In the genomic region with DNA sequence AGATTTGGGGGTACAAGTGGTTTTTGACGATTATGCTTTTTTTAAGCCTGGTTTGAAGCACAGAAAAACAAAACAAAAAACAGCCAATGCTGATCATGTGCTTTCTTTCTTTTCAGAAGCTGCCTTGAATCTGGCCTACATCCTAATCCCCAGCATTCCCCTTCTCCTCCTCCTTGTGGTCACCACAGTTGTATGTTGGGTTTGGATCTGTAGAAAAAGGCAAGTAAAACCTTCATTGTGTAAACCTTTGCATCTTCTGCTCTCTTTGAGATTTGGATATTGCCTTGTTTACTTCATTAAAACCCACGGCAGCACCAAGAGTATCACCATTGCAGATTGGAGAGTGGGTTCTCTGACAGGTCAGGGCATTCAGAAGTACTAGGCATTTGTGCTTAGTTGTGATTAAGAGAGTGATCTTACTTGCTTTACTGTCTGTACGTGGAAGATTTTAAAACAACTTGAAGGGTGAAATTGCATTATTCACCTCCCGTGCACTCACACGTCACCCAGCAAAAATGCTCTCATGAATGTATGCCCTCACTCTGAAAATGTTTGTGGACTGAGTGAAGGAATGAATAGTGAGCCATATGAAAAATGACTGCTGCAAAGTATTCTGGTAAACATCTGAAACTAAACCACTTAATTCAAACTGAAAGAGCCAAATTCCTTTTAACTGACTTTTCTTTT, we compare ENCODE assay signal across 11 cellular contexts. TPM values are rescaled to one million over a fixed set of nuclear protein-coding genes. Genes with fewer than 3 reads are reported as not detected.
DNase-seq lines count a peak whose midpoint lies in the region; ATAC-seq lines count a peak whose summit lies in the region.
"Had no signal": no experiment of that assay in that cellular context is flagged by ENCODE, and none has a peak within 500 bp of the region (broad histone marks: within the 10 kb centered on the region; RNA-seq: fewer than 3 reads in every experiment).

No MANE protein-coding gene starts in this region.

- H3K27ac ChIP-seq in angular gyrus (ENCODE audit: low read depth, low read length) (peak overlapping the region; percentile 47), temporal lobe (ENCODE audit: low read depth, low read length) (peak overlapping the region; percentile 48)

- no peak for ATAC-seq in HG02798 (IDR thresholded peaks at IDR 0.05; ENCODE audit: poor library complexity, unreplicated experiment)
- ATAC-seq: activated naive CD8-positive, alpha-beta T cell treated with anti-CD3 and anti-CD28 coated beads, Interleukin-2, amount 50 U/mL, for 24 hours; natural killer cell treated with Interleukin-12 subunit alpha and Interleukin-12 subunit beta and Interleukin-15 and Interleukin-18, amount 100 ng/mL, for 72 hours had no signal

- peak; percentile 99 for DNase-seq in HCEC 1CT
- DNase-seq in hepatic stellate cell (ENCODE audit: low spot score), result peak; percentile 68
- DNase-seq in NCI-H1417 treated with DMSO at 0.1 percent for 48 hours (lab: John Stamatoyannopoulos, UW), result no peak
- no peak for DNase-seq in effector CD4-positive, alpha-beta T cell
- DNase-seq in NCI-H1092 treated with DMSO at 0.1 percent for 48 hours (lab: John Stamatoyannopoulos, UW), result no peak
- DNase-seq: activated naive CD8-positive, alpha-beta T cell treated with anti-CD3 and anti-CD28 coated beads, Interleukin-2, amount 50 U/mL, for 24 hours had no signal

RNA-seq across cellular contexts. Expression of a gene that starts 17.0 kb away (rescaled TPM):
- 4.2 TPM for total RNA-seq in temporal lobe
- total RNA-seq: HT-29 had no signal

RNA-seq across cellular contexts. Expression of a gene that starts 43.0 kb away (rescaled TPM):
- 0.98 TPM for total RNA-seq in temporal lobe
- total RNA-seq: HT-29; natural killer cell treated with Interleukin-12 subunit alpha and Interleukin-12 subunit beta and Interleukin-15 and Interleukin-18, amount 100 ng/mL, for 72 hours had no signal

RNA-seq across cellular contexts. Expression of a gene that starts 44.7 kb away (rescaled TPM):
- total RNA-seq in temporal lobe, result 17.0 TPM

RNA-seq across cellular contexts. Expression of a gene that starts 45.4 kb away (rescaled TPM):
- total RNA-seq in temporal lobe, result not detected
- total RNA-seq: HT-29; natural killer cell treated with Interleukin-12 subunit alpha and Interleukin-12 subunit beta and Interleukin-15 and Interleukin-18, amount 100 ng/mL, for 72 hours had no signal

Comparison
In these comparisons a context has a peak if more than half of its experiments do, and no peak if none do; other contexts are left out.
1. DNase-seq: peak in HCEC 1CT (single experiment) and hepatic stellate cell (single experiment); none in NCI-H1417 treated with DMSO at 0.1 percent for 48 hours (single experiment), effector CD4-positive, alpha-beta T cell (single experiment) and NCI-H1092 treated with DMSO at 0.1 percent for 48 hours (single experiment).